Comparison of ENCODE assay signal across 19 cellular contexts in the genomic region with DNA sequence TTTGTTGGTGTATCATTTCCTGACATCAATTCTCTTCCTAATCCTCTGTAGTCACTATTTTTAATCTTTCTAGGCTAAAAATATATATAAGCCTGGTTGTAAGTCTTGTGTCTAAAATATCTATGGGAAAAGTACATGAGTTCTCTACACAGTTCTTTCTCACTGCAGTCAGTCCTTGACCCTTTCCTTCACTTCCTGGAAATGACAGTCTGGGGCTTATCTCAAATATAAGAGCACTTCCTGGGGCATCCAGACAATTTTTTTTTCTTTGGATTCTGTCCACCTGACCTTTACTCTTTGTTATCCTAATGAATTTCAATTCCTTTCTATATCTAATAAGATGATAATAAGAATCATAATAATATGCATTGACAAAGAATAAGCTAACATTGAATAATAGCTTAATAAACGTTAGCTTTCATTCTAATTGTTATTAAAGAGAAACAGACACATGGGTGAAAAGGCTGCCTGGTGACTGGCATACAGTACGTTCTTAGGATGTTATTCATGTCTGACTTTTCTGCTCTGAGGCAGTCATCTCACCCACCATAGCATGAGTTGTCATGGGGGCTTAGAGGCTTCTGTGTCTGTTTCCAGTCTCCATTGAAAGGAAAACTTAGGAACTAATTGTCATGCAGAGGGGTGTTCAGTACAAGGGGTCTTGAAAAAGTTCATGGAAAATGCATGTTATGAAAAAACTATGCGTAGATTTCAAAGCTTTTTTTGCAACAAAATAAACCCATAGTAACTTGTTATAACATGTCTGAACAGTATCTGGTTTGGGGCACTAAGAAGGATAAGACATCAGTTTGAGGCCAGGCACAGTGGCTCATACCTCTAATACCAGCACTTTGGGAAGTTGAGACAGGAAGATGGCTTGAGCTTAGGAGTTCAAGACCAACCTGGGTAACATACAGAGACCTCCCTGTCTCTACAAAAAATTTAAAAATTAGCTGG.
"Had no signal": no experiment of that assay in that cellular context is flagged by ENCODE, and none has a peak within 500 bp of the region (broad histone marks: within the 10 kb centered on the region; RNA-seq: fewer than 3 reads in every experiment).

No MANE protein-coding gene starts in this region.

- ATAC-seq: activated CD8-positive, alpha-beta T cell treated with anti-CD3 and anti-CD28 coated beads for 36 hours; activated naive CD4-positive, alpha-beta T cell treated with anti-CD3 and anti-CD28 coated beads, Interleukin-2, amount 50 U/mL, for 72 hours; activated T-cell treated with anti-CD3 and anti-CD28 coated beads, Interleukin-2, amount 50 U/mL, for 4 hours; esophagus mucosa; mucosa of descending colon; naive thymus-derived CD4-positive, alpha-beta T cell; WTC11 had no signal

- H3K9me3 Mint-ChIP-seq: activated CD8-positive, alpha-beta T cell treated with anti-CD3 and anti-CD28 coated beads for 36 hours; activated naive CD4-positive, alpha-beta T cell treated with anti-CD3 and anti-CD28 coated beads, Interleukin-2, amount 50 U/mL, for 72 hours; activated T-cell treated with anti-CD3 and anti-CD28 coated beads, Interleukin-2, amount 50 U/mL, for 4 hours; endodermal cell; memory B cell; T-helper 1 cell treated with Interleukin-12 subunit alpha and Interleukin-12 subunit beta and Interleukin-4 antibody, amounts not matched to agents 30 μg/mL and 1 μg/mL, for 36 hours; WTC11 had no signal

- H3K4me1 ChIP-seq: uterus had no signal

- H3K36me3 ChIP-seq: uterus had no signal

- H3K4me3 ChIP-seq: dorsolateral prefrontal cortex, mucosa of descending colon, tibial nerve, uterus had no signal

- H3K27ac Mint-ChIP-seq: activated CD8-positive, alpha-beta T cell treated with anti-CD3 and anti-CD28 coated beads for 36 hours; activated naive CD4-positive, alpha-beta T cell treated with anti-CD3 and anti-CD28 coated beads, Interleukin-2, amount 50 U/mL, for 72 hours; endodermal cell; memory B cell; naive thymus-derived CD4-positive, alpha-beta T cell; T-helper 1 cell treated with Interleukin-12 subunit alpha and Interleukin-12 subunit beta and Interleukin-4 antibody, amounts not matched to agents 30 μg/mL and 1 μg/mL, for 36 hours; WTC11 had no signal

- H3K27ac ChIP-seq: tibial nerve, uterus had no signal

- H3K27me3 ChIP-seq: dorsolateral prefrontal cortex, tibial nerve, uterus had no signal

- H3K36me3 Mint-ChIP-seq: activated naive CD4-positive, alpha-beta T cell treated with anti-CD3 and anti-CD28 coated beads, Interleukin-2, amount 50 U/mL, for 72 hours had no signal

- H3K4me3 Mint-ChIP-seq: activated CD8-positive, alpha-beta T cell treated with anti-CD3 and anti-CD28 coated beads for 36 hours; activated T-cell treated with anti-CD3 and anti-CD28 coated beads, Interleukin-2, amount 50 U/mL, for 4 hours; endodermal cell; memory B cell; naive thymus-derived CD4-positive, alpha-beta T cell; T-helper 1 cell treated with Interleukin-12 subunit alpha and Interleukin-12 subunit beta and Interleukin-4 antibody, amounts not matched to agents 30 μg/mL and 1 μg/mL, for 36 hours; WTC11 had no signal

- H3K4me1 Mint-ChIP-seq: memory B cell, WTC11 had no signal

- DNase-seq: activated CD4-positive, alpha-beta T cell treated with anti-CD3 and anti-CD28 coated beads for 48 hours; activated CD8-positive, alpha-beta T cell treated with anti-CD3 and anti-CD28 coated beads for 36 hours; activated gamma-delta T cell; activated T-cell treated with anti-CD3 and anti-CD28 coated beads, Interleukin-2, amount 50 U/mL, for 4 hours; endodermal cell; mucosa of descending colon; naive thymus-derived CD4-positive, alpha-beta T cell; retina; stimulated activated CD4-positive, alpha-beta T cell treated with anti-CD3 and anti-CD28 coated beads, Interleukin-4, amount 100 ng/mL, for 24 hours; stimulated activated CD8-positive, alpha-beta memory T cell treated with anti-CD3 and anti-CD28 coated beads, Interleukin-4, amount 100 ng/mL, for 48 hours; stimulated activated naive CD4-positive, alpha-beta T cell treated with Interleukin-2 at 50 U/mL for 16 hours; uterus had no signal
